ENCODE assay signal across 1 cellular context in the genomic region with DNA sequence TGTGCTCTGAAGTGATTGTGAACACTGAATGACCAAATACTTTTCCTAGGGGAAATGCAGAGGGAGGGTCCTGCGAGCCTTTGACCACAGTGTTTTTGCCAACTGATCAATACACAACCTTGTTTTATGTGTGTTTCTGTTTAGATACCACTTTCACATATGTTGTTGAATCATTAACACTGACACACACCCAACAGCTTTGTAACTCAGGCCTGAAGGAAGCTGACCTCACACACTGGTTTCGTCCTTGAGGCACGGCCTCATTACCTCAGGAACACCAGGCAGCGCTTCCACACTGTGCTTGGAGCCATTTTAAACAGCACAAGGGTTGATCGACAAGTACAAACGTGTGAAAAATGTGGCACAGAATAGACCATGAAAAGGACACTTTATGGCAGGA.
TF ChIP-seq lines count a peak whose summit lies in the region.

No MANE protein-coding gene starts in this region.

TF ChIP-seq in endothelial cell of umbilical vein, 7 proteins besides CTCF, POLR2A, EP300 and RAD21:
- no peak for TF ChIP-seq GATA2 (IDR thresholded peaks at IDR 0.05; ENCODE audit: insufficient read depth, insufficient read length, low read depth, low read length)
- TF ChIP-seq EZH2 (IDR thresholded peaks at IDR 0.05; ENCODE audit: borderline replicate concordance, low read depth, low read length, severe bottlenecking): no peak
- no peak for TF ChIP-seq POLR2AphosphoS5 (IDR thresholded peaks at IDR 0.05; ENCODE audit: insufficient read depth, low read depth, low read length)
- TF ChIP-seq, protein P1, sequence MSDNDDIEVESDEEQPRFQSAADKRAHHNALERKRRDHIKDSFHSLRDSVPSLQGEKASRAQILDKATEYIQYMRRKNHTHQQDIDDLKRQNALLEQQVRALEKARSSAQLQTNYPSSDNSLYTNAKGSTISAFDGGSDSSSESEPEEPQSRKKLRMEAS (IDR thresholded peaks at IDR 0.05; ENCODE audit: insufficient read depth, insufficient read length): no peak
- TF ChIP-seq JUN (IDR thresholded peaks at IDR 0.05; ENCODE audit: borderline replicate concordance, insufficient read depth, insufficient read length, low read depth): no peak
- TF ChIP-seq MYC (IDR thresholded peaks at IDR 0.05; ENCODE audit: low read depth, low read length): no peak
- no peak for TF ChIP-seq FOS (IDR thresholded peaks at IDR 0.05; ENCODE audit: borderline replicate concordance, insufficient read depth, low read length)
TF ChIP-seq in endothelial cell of umbilical vein: peak in this region for 0.
